ENCODE assay signal across 16 cellular contexts in genomic region chr15:51849866-51850265, GRCh38. TPM values are rescaled to one million over a fixed set of nuclear protein-coding genes. Genes with fewer than 3 reads are reported as not detected.
DNase-seq lines count a peak whose midpoint lies in the region; ATAC-seq and TF ChIP-seq lines count a peak whose summit lies in the region.
"Had no signal": no experiment of that assay in that cellular context is flagged by ENCODE, and none has a peak within 500 bp of the region (broad histone marks: within the 10 kb centered on the region; RNA-seq: fewer than 3 reads in every experiment).

No MANE protein-coding gene starts in this region.

- H3K27me3 Mint-ChIP-seq in CD4-positive, CD25-positive, alpha-beta regulatory T cell = no peaks in the 10 kb centered on the region
- H3K27me3 Mint-ChIP-seq: B cell had no signal

- H3K4me1 ChIP-seq in CD4-positive, CD25-positive, alpha-beta regulatory T cell (ENCODE audit: control insufficient read depth, insufficient read depth, low read length, poor library complexity, severe bottlenecking) = peaks cover 30% of the 10 kb centered on the region

- TF ChIP-seq CTCF in AG10803 (conservative IDR thresholded peaks at IDR 0.05; ENCODE audit: low read length) = no peak

- H3K9me3 Mint-ChIP-seq in CD4-positive, CD25-positive, alpha-beta regulatory T cell = peaks cover 0 to 1% (median 0%) of the 10 kb centered on the region in 7 donors
- H3K9me3 Mint-ChIP-seq: CD8-positive, alpha-beta T cell had no signal

- H3K9me3 ChIP-seq in CD4-positive, CD25-positive, alpha-beta regulatory T cell (ENCODE audit: control insufficient read depth in 2 of 2, low read length in 2 of 2) = no peaks in the 10 kb centered on the region

- peak overlapping the region in 2 of 3 donors; percentile 47 to 50 for H3K27ac Mint-ChIP-seq in CD4-positive, CD25-positive, alpha-beta regulatory T cell
- H3K27ac Mint-ChIP-seq: B cell had no signal

- peak; percentile 22 for DNase-seq in AG10803 (ENCODE audit: low read depth)
- no peak for DNase-seq in CD4-positive, CD25-positive, alpha-beta regulatory T cell
- peak; percentile 92 for DNase-seq in NCI-H2171 treated with DMSO at 0.1 percent for 48 hours (lab: John Stamatoyannopoulos, UW)
- peak; percentile 71 for DNase-seq in fibroblast of peridontal ligament (ENCODE audit: extremely low read depth)
- DNase-seq in activated effector memory CD4-positive, alpha-beta T cell treated with Interleukin-2 at 50 U/mL for 16 hours = no peak
- DNase-seq in stimulated activated CD4-positive, alpha-beta T cell treated with anti-CD3 and anti-CD28 coated beads, Interleukin-4, amount 100 ng/mL, for 24 hours = no peak
- DNase-seq: CD8-positive, alpha-beta T cell; KBM-7; NCI-H1417 treated with DMSO at 0.1 percent for 48 hours; NCI-H1930; NCI-H526 treated with DMSO at 0.1 percent for 48 hours; OCI-M1; RPMI8226; SIG-M5 had no signal

- peaks cover 43 to 86% (median 74%) of the 10 kb centered on the region in 4 donors for H3K4me1 Mint-ChIP-seq in CD4-positive, CD25-positive, alpha-beta regulatory T cell

- peaks cover 18% of the 10 kb centered on the region for H3K36me3 Mint-ChIP-seq in CD4-positive, CD25-positive, alpha-beta regulatory T cell

- H3K36me3 ChIP-seq in CD4-positive, CD25-positive, alpha-beta regulatory T cell (ENCODE audit: control insufficient read depth, insufficient read depth, low read length) = no peaks in the 10 kb centered on the region

- H3K27ac ChIP-seq in CD4-positive, CD25-positive, alpha-beta regulatory T cell (ENCODE audit: insufficient read depth, low read length, poor library complexity, severe bottlenecking) = no peak overlapping the region

- no peak for ATAC-seq in CD4-positive, CD25-positive, alpha-beta regulatory T cell (ENCODE audit: low read depth in 2 of 2)
- no peak for ATAC-seq in GM21619 (IDR thresholded peaks at IDR 0.05; ENCODE audit: unreplicated experiment)
- ATAC-seq: CD8-positive, alpha-beta T cell had no signal

- no peak overlapping the region for H3K4me3 ChIP-seq in AG10803 (ENCODE audit: low read length)
- H3K4me3 ChIP-seq in CD4-positive, CD25-positive, alpha-beta regulatory T cell (ENCODE audit: low read depth, low read length) = no peak overlapping the region

- H3K4me3 Mint-ChIP-seq in CD4-positive, CD25-positive, alpha-beta regulatory T cell = peak overlapping the region in 1 of 4 donors; percentile 37
- H3K4me3 Mint-ChIP-seq: B cell; CD8-positive, alpha-beta T cell had no signal

- H3K27me3 ChIP-seq in CD4-positive, CD25-positive, alpha-beta regulatory T cell (ENCODE audit: control insufficient read depth, insufficient read depth, low read length) = no peaks in the 10 kb centered on the region

RNA-seq across cellular contexts. Expression of gene TMOD3, which starts 20.4 kb away (rescaled TPM):
- 68.2 TPM for total RNA-seq in CD4-positive, CD25-positive, alpha-beta regulatory T cell
- 10 to 100 TPM; 28.3 to 41.2 (median 32.5) TPM for polyA plus RNA-seq in CD4-positive, CD25-positive, alpha-beta regulatory T cell

Comparison
In these comparisons a context has a peak if more than half of its experiments do, and no peak if none do; other contexts are left out.
1. DNase-seq: peak in AG10803 (single experiment), NCI-H2171 treated with DMSO at 0.1 percent for 48 hours (single experiment) and fibroblast of peridontal ligament (single experiment); none in CD4-positive, CD25-positive, alpha-beta regulatory T cell (0 of 3), activated effector memory CD4-positive, alpha-beta T cell treated with Interleukin-2 at 50 U/mL for 16 hours (single experiment) and stimulated activated CD4-positive, alpha-beta T cell treated with anti-CD3 and anti-CD28 coated beads, Interleukin-4, amount 100 ng/mL, for 24 hours (single experiment).